Comparison of ENCODE assay signal across 18 cellular contexts in the genomic region with DNA sequence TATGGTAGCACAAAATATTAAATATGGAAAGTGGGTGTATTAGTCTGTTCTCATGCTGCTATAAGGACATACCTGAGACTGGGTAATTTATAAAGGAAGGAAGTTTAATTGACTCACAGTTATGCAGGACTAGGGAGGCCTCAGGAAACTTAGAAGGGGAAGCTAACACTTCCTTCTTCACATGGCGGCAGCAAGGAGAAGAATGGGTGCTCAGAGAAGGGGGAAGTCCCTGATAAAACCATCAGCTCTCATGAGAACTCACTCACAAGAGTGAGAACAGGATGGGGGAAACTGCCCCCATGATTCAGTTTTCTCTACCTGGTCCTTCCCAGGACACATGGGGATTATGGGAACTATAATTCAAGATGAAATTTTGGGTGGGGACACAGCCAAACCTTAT. TPM values are rescaled to one million over a fixed set of nuclear protein-coding genes. Genes with fewer than 3 reads are reported as not detected.
A peak's percentile ranks its signal among the peaks of the same experiment; 100 is the strongest.
DNase-seq lines count a peak whose midpoint lies in the region; ATAC-seq and TF ChIP-seq lines count a peak whose summit lies in the region.
"Had no signal": no experiment of that assay in that cellular context is flagged by ENCODE, and none has a peak within 500 bp of the region (broad histone marks: within the 10 kb centered on the region; RNA-seq: fewer than 3 reads in every experiment).

No MANE protein-coding gene starts in this region.

- TF ChIP-seq CTCF in activated B cell treated with CpG ODN at 0.5 μM for 24 hours (IDR thresholded peaks at IDR 0.05), result no peak
- TF ChIP-seq CTCF in testis (IDR thresholded peaks at IDR 0.05), result no peak

- H3K4me3 Mint-ChIP-seq in activated B cell treated with CpG ODN at 0.5 μM for 24 hours, result no peak overlapping the region
- H3K4me3 Mint-ChIP-seq in stimulated activated naive B cell treated with anti-CD40 and anti-IgM and Interleukin-4, amounts not matched to agents 10 μg/mL and 1 μg/mL and 100 μg/mL, for 72 hours, result no peak overlapping the region
- H3K4me3 Mint-ChIP-seq: CD4-positive, alpha-beta T cell had no signal

- H3K4me1 ChIP-seq in testis, result no peaks in the 10 kb centered on the region

- H3K4me1 Mint-ChIP-seq in activated B cell treated with CpG ODN at 0.5 μM for 24 hours, result peaks cover 19% of the 10 kb centered on the region
- peaks cover 0 to 2% of the 10 kb centered on the region in 2 donors for H3K4me1 Mint-ChIP-seq in stimulated activated naive B cell treated with anti-CD40 and anti-IgM and Interleukin-4, amounts not matched to agents 10 μg/mL and 1 μg/mL and 100 μg/mL, for 72 hours

- CTCF ChIA-PET in activated B cell treated with CpG ODN at 0.5 μM for 24 hours (lab: Charles Lee), result no interaction called here

- H3K27ac ChIP-seq in testis, result no peak overlapping the region
- H3K27ac ChIP-seq: PC-9 had no signal

- DNase-seq in GF-D8 (lab: John Stamatoyannopoulos, UW) (peak; percentile 59), MV-4-11 (lab: John Stamatoyannopoulos, UW) (peak; percentile 70), activated B cell treated with CpG ODN at 0.5 μM for 24 hours (no peak), testis (no peak)
- DNase-seq in stimulated activated naive B cell treated with anti-CD40 and anti-IgM and Interleukin-4, amounts not matched to agents 10 μg/mL and 1 μg/mL and 100 μg/mL, for 72 hours, result no peak
- DNase-seq: CD4-positive, alpha-beta T cell; DMS153; H7; MM.1S; NCI-H1417 treated with DMSO at 0.1 percent for 48 hours; NCI-H187; NCI-H446; NCI-H526; PC-9; RPMI8226; SHP77 had no signal

- ATAC-seq in activated B cell treated with CpG ODN at 0.5 μM for 24 hours (ENCODE audit: low read depth), result peak; percentile 14
- ATAC-seq in stimulated activated naive B cell treated with anti-CD40 and anti-IgM and Interleukin-4, amounts not matched to agents 10 μg/mL and 1 μg/mL and 100 μg/mL, for 72 hours (replicated peaks), result peak; percentile 65 to 76
- ATAC-seq in HG02623 (IDR thresholded peaks at IDR 0.05; ENCODE audit: unreplicated experiment), result no peak
- no peak for ATAC-seq in GM21390 (IDR thresholded peaks at IDR 0.05; ENCODE audit: unreplicated experiment)

- H3K36me3 ChIP-seq in testis (ENCODE audit: low read depth, missing control alignments), result no peaks in the 10 kb centered on the region

- intact Hi-C loops in activated B cell treated with CpG ODN at 0.5 μM for 24 hours (cut with micrococcal nuclease) (no loop called here), testis (cut with DNase I; ENCODE audit: low total_unique reads) (loop anchor here (10.0 kb wide), 1 partner anchor 63 kb away; no protein-coding TSS in a partner anchor)

- H3K9me3 Mint-ChIP-seq in activated B cell treated with CpG ODN at 0.5 μM for 24 hours, result peaks cover 2% of the 10 kb centered on the region
- H3K9me3 Mint-ChIP-seq in stimulated activated naive B cell treated with anti-CD40 and anti-IgM and Interleukin-4, amounts not matched to agents 10 μg/mL and 1 μg/mL and 100 μg/mL, for 72 hours, result peaks cover 9 to 10% of the 10 kb centered on the region in 2 donors
- H3K9me3 Mint-ChIP-seq: CD4-positive, alpha-beta T cell had no signal

- H3K9me3 ChIP-seq in testis, result no peaks in the 10 kb centered on the region

- no peak overlapping the region for H3K4me3 ChIP-seq in testis
- H3K4me3 ChIP-seq: PC-9 had no signal

- POLR2A ChIA-PET in activated B cell treated with CpG ODN at 0.5 μM for 24 hours (lab: Charles Lee), result no interaction called here

- no peaks in the 10 kb centered on the region for H3K27me3 ChIP-seq in testis

- WGBS in testis, 2 donors, result 89 to 93% methylated on average over 1 of the region's 1 CpG

- peaks cover 6% of the 10 kb centered on the region for H3K27me3 Mint-ChIP-seq in activated B cell treated with CpG ODN at 0.5 μM for 24 hours
- peaks cover 18 to 27% of the 10 kb centered on the region in 2 donors for H3K27me3 Mint-ChIP-seq in stimulated activated naive B cell treated with anti-CD40 and anti-IgM and Interleukin-4, amounts not matched to agents 10 μg/mL and 1 μg/mL and 100 μg/mL, for 72 hours

- peak overlapping the region; percentile 57 for H3K27ac Mint-ChIP-seq in activated B cell treated with CpG ODN at 0.5 μM for 24 hours
- H3K27ac Mint-ChIP-seq in stimulated activated naive B cell treated with anti-CD40 and anti-IgM and Interleukin-4, amounts not matched to agents 10 μg/mL and 1 μg/mL and 100 μg/mL, for 72 hours, result no peak overlapping the region
- H3K27ac Mint-ChIP-seq: CD4-positive, alpha-beta T cell had no signal

- H3K36me3 Mint-ChIP-seq in activated B cell treated with CpG ODN at 0.5 μM for 24 hours (ENCODE audit: low read depth), result no peaks in the 10 kb centered on the region
- H3K36me3 Mint-ChIP-seq in stimulated activated naive B cell treated with anti-CD40 and anti-IgM and Interleukin-4, amounts not matched to agents 10 μg/mL and 1 μg/mL and 100 μg/mL, for 72 hours, result no peaks in the 10 kb centered on the region

- TF ChIP-seq POLR2A in testis (IDR thresholded peaks at IDR 0.05), result no peak

RNA-seq across cellular contexts. Expression of gene BACE2, which starts 15.8 kb away (rescaled TPM):
- 13.0 and 17.1 TPM in 2 replicates for total RNA-seq in activated B cell treated with CpG ODN at 0.5 μM for 24 hours
- total RNA-seq in testis, result 10 to 100 TPM; 21.8 to 28.6 TPM
- 17.4 TPM for polyA plus RNA-seq in testis (ENCODE audit: insufficient read depth, low read depth, low replicate concordance)

Comparison
In these comparisons a context has a peak if more than half of its experiments do, and no peak if none do; other contexts are left out.
1. DNase-seq: peak in GF-D8 (single experiment) and MV-4-11 (single experiment); none in activated B cell treated with CpG ODN at 0.5 μM for 24 hours (single experiment), stimulated activated naive B cell treated with anti-CD40 and anti-IgM and Interleukin-4, amounts not matched to agents 10 μg/mL and 1 μg/mL and 100 μg/mL, for 72 hours (single experiment) and testis (single experiment).
2. ATAC-seq: peak in activated B cell treated with CpG ODN at 0.5 μM for 24 hours (single experiment) and stimulated activated naive B cell treated with anti-CD40 and anti-IgM and Interleukin-4, amounts not matched to agents 10 μg/mL and 1 μg/mL and 100 μg/mL, for 72 hours (2 of 2); none in HG02623 (single experiment) and GM21390 (single experiment).